Comparison of ENCODE assay signal across 8 cellular contexts in genomic region chr1:207751463-207751789, GRCh38. TPM values are rescaled to one million over a fixed set of nuclear protein-coding genes. Genes with fewer than 3 reads are reported as not detected.
DNase-seq lines count a peak whose midpoint lies in the region; ATAC-seq, FAIRE-seq and TF ChIP-seq lines count a peak whose summit lies in the region.
"Not testable (repeated sequence)": the region's sequence is repeated elsewhere in the genome, so short reads cannot be mapped to it uniquely, and the experiment has no call there.

No MANE protein-coding gene starts in this region.

- not testable (repeated sequence) for H2BK12ac ChIP-seq in H1 (ENCODE audit: low read depth, low read length)

- H3K36me3 ChIP-seq in OCI-LY1 (ENCODE audit: insufficient read depth, low read length); H1 (ENCODE audit: control insufficient read depth in 2 of 4, insufficient read depth in 4 of 4, low read length in 3 of 4); pancreas; urinary bladder (ENCODE audit: insufficient read depth): not testable (repeated sequence)

- not testable (repeated sequence) for H3K4ac ChIP-seq in H1 (replicated peaks; ENCODE audit: insufficient read length, low read depth, low read length)

- not testable (repeated sequence) for H2AFZ ChIP-seq in OCI-LY1 (ENCODE audit: low read length); H1 (ENCODE audit: low read length)

- not testable (repeated sequence) for H3K27me3 ChIP-seq in OCI-LY1 (ENCODE audit: insufficient read depth, low read length); H1 (replicated peaks in 1 of 4; ENCODE audit: control insufficient read depth in 3 of 4, extremely low read depth in 1 of 4, insufficient read depth in 3 of 4, low read length in 3 of 4); layer of hippocampus (ENCODE audit: control insufficient read depth, insufficient read depth, low read length); pancreas

- H2BK20ac ChIP-seq in H1 (ENCODE audit: low read length) = not testable (repeated sequence)

- peaks cover 56% of the 10 kb centered on the region for H3K4me1 ChIP-seq in OCI-LY1 (ENCODE audit: insufficient read depth, low read length, severe bottlenecking)
- peaks cover 3 to 16% (median 11%) of the 10 kb centered on the region in 4 experiments for H3K4me1 ChIP-seq in H1 (replicated peaks in 1 of 4; ENCODE audit: control insufficient read depth in 3 of 4, insufficient read depth in 4 of 4, low read length in 3 of 4)
- peaks cover 9 to 50% (median 49%) of the 10 kb centered on the region in 3 donors for H3K4me1 ChIP-seq in pancreas
- not testable (repeated sequence) for H3K4me1 ChIP-seq in urinary bladder (ENCODE audit: insufficient read depth)

- H3K4me3 ChIP-seq in GM12864 (ENCODE audit: low read depth, low read length) = peak overlapping the region; percentile 99
- peak overlapping the region; percentile 72 for H3K4me3 ChIP-seq in OCI-LY1 (ENCODE audit: low read depth, low read length, poor library complexity, severe bottlenecking)
- H3K4me3 ChIP-seq in H1 (ENCODE audit: extremely low read depth in 1 of 4, insufficient read depth in 2 of 4, low read depth in 3 of 4, low read length in 4 of 4) = peak overlapping the region; percentile 97 to 99 (median 98); a peak in 6 of 8 replicates
- H3K4me3 ChIP-seq in pancreas = peak overlapping the region in 3 of 4 donors; percentile 85 to 92 (median 91)
- peak overlapping the region; percentile 92 for H3K4me3 ChIP-seq in urinary bladder (ENCODE audit: low read depth, low read length)

- H3K56ac ChIP-seq in H1 (replicated peaks; ENCODE audit: insufficient read length, low read depth, low read length) = not testable (repeated sequence)

- peak overlapping the region; percentile 67 for H3K9ac ChIP-seq in OCI-LY1 (ENCODE audit: low read length)
- peak overlapping the region in 2 of 4 experiments; percentile 40 to 41; a peak in 4 of 7 replicates for H3K9ac ChIP-seq in H1 (replicated peaks in 1 of 4; ENCODE audit: extremely low read depth in 1 of 4, low read depth in 3 of 4, low read length in 3 of 4)

- not testable (repeated sequence) for H4K8ac ChIP-seq in H1 (ENCODE audit: extremely low read depth, insufficient read depth, low read length)

- H3K9me2 ChIP-seq in OCI-LY1 (ENCODE audit: low read depth, low read length) = not testable (repeated sequence)

- H3K79me1 ChIP-seq in H1 (ENCODE audit: low read depth, low read length) = not testable (repeated sequence)

- peak overlapping the region; percentile 100 for H3K4me3 Mint-ChIP-seq in activated naive CD4-positive, alpha-beta T cell treated with anti-CD3 and anti-CD28 coated beads, Interleukin-2, amount 10 ng/mL, durations not matched to agents 7 days and 5 days

- peak overlapping the region; percentile 78 for H3K4me2 ChIP-seq in OCI-LY1 (ENCODE audit: low read length)
- H3K4me2 ChIP-seq in H1 (ENCODE audit: insufficient read depth in 1 of 2, low read depth in 2 of 2, low read length in 2 of 2) = peak overlapping the region; percentile 71 to 78

- peaks cover 28% of the 10 kb centered on the region for H3K36me3 Mint-ChIP-seq in activated naive CD4-positive, alpha-beta T cell treated with anti-CD3 and anti-CD28 coated beads, Interleukin-2, amount 10 ng/mL, durations not matched to agents 7 days and 5 days

- H3K27ac ChIP-seq in OCI-LY1 (ENCODE audit: low read depth, low read length, poor library complexity, severe bottlenecking); H1 (ENCODE audit: low read depth, low read length): not testable (repeated sequence)
- peak overlapping the region; percentile 88 for H3K27ac ChIP-seq in layer of hippocampus (ENCODE audit: low read depth, low read length)
- H3K27ac ChIP-seq in pancreas = peak overlapping the region; percentile 77 to 95 (median 92)
- H3K27ac ChIP-seq in urinary bladder (ENCODE audit: low read depth) = peak overlapping the region; percentile 91

- ATAC-seq in HG02642 (IDR thresholded peaks at IDR 0.05; ENCODE audit: poor library complexity, unreplicated experiment) (peak; percentile 0), pancreas (peak in 1 of 4 donors; percentile 1)

- not testable (repeated sequence) for H3F3A ChIP-seq in OCI-LY1 (ENCODE audit: insufficient read depth, low read length)

- H3K27ac Mint-ChIP-seq in activated naive CD4-positive, alpha-beta T cell treated with anti-CD3 and anti-CD28 coated beads, Interleukin-2, amount 10 ng/mL, durations not matched to agents 7 days and 5 days = peak overlapping the region; percentile 97

- H2BK5ac ChIP-seq in H1 (ENCODE audit: low read depth, low read length) = not testable (repeated sequence)

- WGBS in H1 (ENCODE audit: extremely low coverage in 1 of 2, insufficient coverage in 1 of 2, insufficient read length in 1 of 2, insufficient replicate concordance in 2 of 2, low coverage in 1 of 2, low lambda C conversion rate in 2 of 2, missing lambda C conversion rate in 1 of 2), 2 experiments = 22% methylated on average over 7 of the region's 7 CpGs; no CpG with 5 or more reads in 1 of the 2 experiments
- WGBS in pancreas, 2 donors = 0 to 5% methylated on average over 7 of the region's 7 CpGs
- WGBS in urinary bladder = 12% methylated on average over 7 of the region's 7 CpGs

- not testable (repeated sequence) for H2BK120ac ChIP-seq in H1 (replicated peaks; ENCODE audit: low read depth, low read length)

- H3K9me3 ChIP-seq in OCI-LY1 (ENCODE audit: low read length); H1 (ENCODE audit: insufficient read depth in 2 of 2, low read depth in 1 of 2, low read length in 1 of 2); pancreas: not testable (repeated sequence)

- not testable (repeated sequence) for H3K18ac ChIP-seq in H1 (ENCODE audit: extremely low read depth, low read length)

- not testable (repeated sequence) for H3K23me2 ChIP-seq in H1 (ENCODE audit: low read depth, low read length)

- TF ChIP-seq RAD21 in H1 (IDR thresholded peaks at IDR 0.05 in 1 of 2, conservative IDR thresholded peaks at IDR 0.05 in 1 of 2; ENCODE audit: low read depth in 2 of 2, low read length in 2 of 2) = not testable (repeated sequence)

- FAIRE-seq in H1 (lab: Jason Lieb, UNC); pancreas (lab: Jason Lieb, UNC): not testable (repeated sequence)

- not testable (repeated sequence) for H3K27me3 Mint-ChIP-seq in activated naive CD4-positive, alpha-beta T cell treated with anti-CD3 and anti-CD28 coated beads, Interleukin-2, amount 10 ng/mL, durations not matched to agents 7 days and 5 days

- not testable (repeated sequence) for H2AK5ac ChIP-seq in H1 (ENCODE audit: low read depth, low read length)

- H3K79me2 ChIP-seq in OCI-LY1 (ENCODE audit: insufficient read depth, low read length) (peaks cover 37% of the 10 kb centered on the region), H1 (ENCODE audit: control insufficient read depth in 1 of 2, insufficient read depth in 2 of 2, low read length in 2 of 2) (peaks cover 41 to 58% of the 10 kb centered on the region in 2 experiments)

- not testable (repeated sequence) for H3K14ac ChIP-seq in H1 (ENCODE audit: insufficient read length)

- DNase-seq in GM12864 (ENCODE audit: low read depth); activated naive CD4-positive, alpha-beta T cell treated with anti-CD3 and anti-CD28 coated beads, Interleukin-2, amount 10 ng/mL, durations not matched to agents 7 days and 5 days; H1 (ENCODE audit: low read depth in 1 of 2, low spot score in 2 of 2); pancreas: not testable (repeated sequence)

- not testable (repeated sequence) for H4K20me1 ChIP-seq in OCI-LY1 (ENCODE audit: insufficient read depth, low read length)
- peaks cover 18 to 24% of the 10 kb centered on the region in 2 experiments for H4K20me1 ChIP-seq in H1 (replicated peaks in 1 of 2; ENCODE audit: control insufficient read depth in 1 of 2, insufficient read depth in 2 of 2, low read length in 2 of 2)

- not testable (repeated sequence) for H4K5ac ChIP-seq in H1 (ENCODE audit: insufficient read length, low read depth, low read length)

- TF ChIP-seq POLR2A in H1 (IDR thresholded peaks at IDR 0.05; ENCODE audit: control extremely low read depth in 1 of 2, low read depth in 2 of 2, low read length in 2 of 2) = not testable (repeated sequence)

- POLR2A ChIA-PET in H1 (lab: Charles Lee; ENCODE audit: partially characterized antibody) = interaction anchor here (0.6 to 1.3 kb wide), 3 partner anchors 21 to 67 kb away, joined by 3 to 6 read pairs (median 3); no protein-coding TSS in a partner anchor

- not testable (repeated sequence) for H2BK15ac ChIP-seq in H1 (ENCODE audit: low read length)

- H4K91ac ChIP-seq in H1 (replicated peaks; ENCODE audit: insufficient read length, low read length) = not testable (repeated sequence)

- TF ChIP-seq EP300 in H1 (IDR thresholded peaks at IDR 0.05; ENCODE audit: borderline replicate concordance in 1 of 2, low read depth in 2 of 2, low read length in 2 of 2) = not testable (repeated sequence)

- H3K9me3 Mint-ChIP-seq in activated naive CD4-positive, alpha-beta T cell treated with anti-CD3 and anti-CD28 coated beads, Interleukin-2, amount 10 ng/mL, durations not matched to agents 7 days and 5 days = not testable (repeated sequence)

- H3K4me1 Mint-ChIP-seq in activated naive CD4-positive, alpha-beta T cell treated with anti-CD3 and anti-CD28 coated beads, Interleukin-2, amount 10 ng/mL, durations not matched to agents 7 days and 5 days = peaks cover 75% of the 10 kb centered on the region

- not testable (repeated sequence) for H3K23ac ChIP-seq in H1 (ENCODE audit: insufficient read length)

- CTCF ChIA-PET in activated naive CD4-positive, alpha-beta T cell treated with anti-CD3 and anti-CD28 coated beads, Interleukin-2, amount 10 ng/mL, durations not matched to agents 7 days and 5 days (lab: Charles Lee) = interaction anchor here (1.0 kb wide), 1 partner anchor 46 kb away, joined by 4 read pairs; no protein-coding TSS in a partner anchor
- CTCF ChIA-PET in H1 (lab: Charles Lee; ENCODE audit: partially characterized antibody) = not testable (repeated sequence)

- not testable (repeated sequence) for TF ChIP-seq CTCF in GM12864 (IDR thresholded peaks at IDR 0.05; ENCODE audit: low read depth, low read length, missing control alignments); OCI-LY1 (IDR thresholded peaks at IDR 0.05; ENCODE audit: low read length); H1 (IDR thresholded peaks at IDR 0.05; ENCODE audit: control extremely low read depth in 1 of 3, insufficient read depth in 1 of 3, low read depth in 1 of 3, low read length in 3 of 3); pancreas (IDR thresholded peaks at IDR 0.05)

- intact Hi-C loops in pancreas (cut with DNase I) = not testable (repeated sequence)

RNA-seq across cellular contexts. Expression of gene CD46, which starts 0.4 kb away (rescaled TPM):
- 112 and 113 TPM in 2 replicates for total RNA-seq in H1 (2021; fragmentation: NEBNext Ultra II Directional; extraction: Animal tissue kit (Norgen Biotek cat#: 25700))
- polyA plus RNA-seq in H1 (2011; rRNA removed) (46.4 and 60.9 TPM in 2 replicates), pancreas (100 to 1,000 TPM in 1 of 2 donors, 10 to 100 TPM in 1; 59.8 to 141 TPM), urinary bladder (97.9 TPM)
- 87.4 TPM for polyA plus RNA-seq in H1 (2011; cell fraction: cytosol; rRNA removed)
- polyA plus RNA-seq in H1 (2011; cell fraction: nucleus; rRNA removed) = 126 TPM
- 42.2 to 80.1 TPM (median 52.6 TPM) in 4 replicates for polyA plus RNA-seq in H1 (2012, experiment 1 of 2)
- polyA plus RNA-seq in H1 (2012, experiment 2 of 2) = 7.2 TPM
- polyA plus RNA-seq in H1 (2013, experiment 1 of 2) = 179 TPM
- 148 TPM for polyA plus RNA-seq in H1 (2013, experiment 2 of 2)
- 44.9 and 82.5 TPM in 2 replicates for polyA minus RNA-seq in H1 (2011; rRNA and poly(A)+ RNA removed)
- polyA minus RNA-seq in H1 (2011; cell fraction: cytosol; rRNA and poly(A)+ RNA removed) = 47.3 TPM
- 133 TPM for polyA minus RNA-seq in H1 (2011; cell fraction: nucleus; rRNA and poly(A)+ RNA removed)
- total RNA-seq in pancreas (100 to 1,000 TPM; 101 to 172 (median 116) TPM), urinary bladder (314 TPM)
